ENCODE assay signal across 8 cellular contexts in the genomic region with DNA sequence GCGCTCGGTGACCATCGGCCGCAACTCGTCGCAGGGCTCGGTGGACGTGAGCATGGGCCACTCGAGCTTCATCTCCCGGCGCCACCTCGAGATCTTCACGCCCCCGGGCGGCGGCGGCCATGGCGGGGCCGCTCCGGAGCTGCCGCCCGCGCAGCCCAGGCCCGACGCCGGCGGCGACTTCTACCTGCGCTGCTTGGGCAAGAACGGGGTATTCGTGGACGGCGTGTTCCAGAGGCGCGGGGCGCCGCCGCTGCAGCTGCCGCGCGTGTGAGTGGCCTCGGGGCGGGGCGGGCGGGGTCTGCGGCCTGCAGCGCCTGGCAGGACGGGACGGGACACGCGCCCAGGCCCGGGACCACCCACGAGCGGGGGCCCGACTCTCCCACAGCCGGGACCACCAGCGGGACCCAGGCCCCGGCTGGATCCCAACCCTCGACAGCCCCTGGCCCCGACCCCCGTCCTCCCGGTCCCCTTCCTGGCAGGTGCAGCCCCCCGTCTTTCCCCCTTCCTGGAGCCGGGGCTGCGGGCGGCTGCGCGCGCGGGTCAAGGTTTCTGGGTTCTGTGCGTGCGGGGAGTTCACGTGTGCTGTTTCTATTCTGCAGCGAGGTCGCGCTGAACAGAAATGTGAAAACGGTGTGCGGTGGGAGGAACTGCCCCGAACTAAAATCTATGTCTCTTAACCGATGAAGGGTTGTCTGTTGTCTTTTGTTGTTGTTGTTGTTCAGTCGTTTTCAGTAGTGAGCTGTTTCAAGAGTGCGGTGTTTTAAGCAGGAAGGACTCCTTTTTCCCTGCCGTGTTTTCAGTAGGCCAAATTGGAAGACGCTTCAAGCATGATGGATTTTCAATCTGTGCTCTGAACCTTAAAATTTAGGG. TPM values are rescaled to one million over a fixed set of nuclear protein-coding genes. Genes with fewer than 3 reads are reported as not detected.
DNase-seq lines count a peak whose midpoint lies in the region; ATAC-seq and TF ChIP-seq lines count a peak whose summit lies in the region.

No MANE protein-coding gene starts in this region.

- in situ Hi-C loops in mammary epithelial cell (cut with MboI; ENCODE audit: low sequenced_read_pairs in 2 of 2), result no loop called here

- H3K27ac ChIP-seq in mammary epithelial cell (ENCODE audit: insufficient read depth, low read depth, low read length), result peak overlapping the region; percentile 28

- 25% methylated on average over 2 of the region's 84 CpGs for WGBS in mammary epithelial cell (ENCODE audit: low coverage, missing lambda C conversion rate)

- H3K9me3 ChIP-seq in mammary epithelial cell (replicated peaks; ENCODE audit: insufficient read depth, low read length), result no peaks in the 10 kb centered on the region

- no peak for TF ChIP-seq CTCF in mammary epithelial cell (conservative IDR thresholded peaks at IDR 0.05 in 1 of 2, IDR thresholded peaks at IDR 0.05 in 1 of 2; ENCODE audit: extremely low read depth in 1 of 2, insufficient read depth in 1 of 2, low read depth in 1 of 2, low read length in 2 of 2)

- peak; percentile 13 for ATAC-seq in HG02840 (IDR thresholded peaks at IDR 0.05; ENCODE audit: low FRiP score, unreplicated experiment)
- ATAC-seq in left colon, result peak; percentile 14

- intact Hi-C loops in mammary epithelial cell (cut with micrococcal nuclease), result loop anchor here (10.0 kb wide), 1 partner anchor 315 kb away; no protein-coding TSS in a partner anchor
- intact Hi-C loops in left colon (cut with DNase I, micrococcal nuclease), result no loop called here

- no peaks in the 10 kb centered on the region for H4K20me1 ChIP-seq in mammary epithelial cell (ENCODE audit: insufficient read depth, low read length)

- peak overlapping the region; percentile 66 to 83 (median 74) for H3K4me3 ChIP-seq in mammary epithelial cell (replicated peaks in 1 of 3; ENCODE audit: insufficient read depth in 1 of 3, low read depth in 2 of 3, low read length in 3 of 3)

- H3K4me1 ChIP-seq in mammary epithelial cell (ENCODE audit: insufficient read depth, low read length), result peaks cover 17% of the 10 kb centered on the region

- H3K79me2 ChIP-seq in mammary epithelial cell (ENCODE audit: insufficient read depth, low read length), result peaks cover 54% of the 10 kb centered on the region

- dilution Hi-C loops in mammary epithelial cell (cut with HindIII; ENCODE audit: low sequenced_read_pairs), result no loop called here

- peak overlapping the region; percentile 70 for H3K9ac ChIP-seq in mammary epithelial cell (ENCODE audit: insufficient read depth, low read length)

- peak overlapping the region; percentile 80 for H3K4me2 ChIP-seq in mammary epithelial cell (ENCODE audit: insufficient read depth, low read depth, low read length)

- DNase-seq in ELF-1 (ENCODE audit: low read depth, low spot score) (peak; percentile 27), T-helper 2 cell (peak; percentile 10 to 69 (median 26)), mammary epithelial cell (peak; percentile 40), left colon (peak in 1 of 2 donors; percentile 47), NCI-H1930 (lab: John Stamatoyannopoulos, UW) (no peak), NK-92 (lab: John Stamatoyannopoulos, UW; ENCODE audit: unreplicated experiment) (no peak)
- peak; percentile 28 for DNase-seq in stimulated activated CD4-positive, alpha-beta T cell treated with anti-CD3 and anti-CD28 coated beads, Interleukin-4, amount 100 ng/mL, for 24 hours

- CTCF ChIA-PET in mammary epithelial cell (lab: Charles Lee; ENCODE audit: low non-redundant PET), result no interaction called here

- H3K27me3 ChIP-seq in mammary epithelial cell (ENCODE audit: insufficient read depth, low read length), result no peaks in the 10 kb centered on the region

- H3K36me3 ChIP-seq in mammary epithelial cell (ENCODE audit: insufficient read depth, low read length), result peaks cover 3% of the 10 kb centered on the region

- BruUV-seq in mammary epithelial cell (replicated peaks; lab: Mats Ljungman, UMichigan), result TSS peak; percentile 58

- H2AFZ ChIP-seq in mammary epithelial cell (ENCODE audit: low read depth, low read length), result peak overlapping the region; percentile 72

RNA-seq across cellular contexts. Expression of gene FOXK2, which starts 0.7 kb away (rescaled TPM):
- total RNA-seq in mammary epithelial cell, result 10 to 100 TPM; 57.3 to 80.8 TPM
- polyA plus RNA-seq in mammary epithelial cell, result 36.6 TPM
- polyA minus RNA-seq in mammary epithelial cell, result 43.2 TPM
- total RNA-seq in left colon, result 10 to 100 TPM; 40.4 to 48.7 TPM

Comparison
In these comparisons a context has a peak if more than half of its experiments do, and no peak if none do; other contexts are left out.
1. DNase-seq: peak in ELF-1 (single experiment), T-helper 2 cell (5 of 5), mammary epithelial cell (single experiment) and stimulated activated CD4-positive, alpha-beta T cell treated with anti-CD3 and anti-CD28 coated beads, Interleukin-4, amount 100 ng/mL, for 24 hours (single experiment); none in NCI-H1930 (0 of 2) and NK-92 (single experiment).